9 cellular contexts compared by ENCODE assay signal in the genomic region with DNA sequence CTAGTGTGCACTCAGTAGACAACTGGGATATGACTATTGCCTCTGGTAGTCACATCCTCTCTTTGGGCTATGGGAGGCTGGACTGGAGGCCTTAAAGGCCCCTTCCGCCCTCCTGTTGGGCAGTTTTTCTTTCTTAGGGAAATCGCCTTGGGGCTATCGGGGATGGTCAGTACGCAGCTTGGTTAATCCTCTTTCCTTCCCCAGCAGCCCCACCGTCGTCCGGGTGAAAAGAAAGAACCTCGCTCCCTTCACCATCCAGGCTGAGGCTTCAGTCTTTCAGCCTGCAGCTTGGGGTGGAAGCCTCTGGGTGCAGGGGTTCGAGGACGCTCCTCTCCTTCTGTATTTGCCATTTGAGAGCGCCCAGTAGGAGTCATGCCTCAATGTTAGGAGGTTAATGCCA. TPM values are rescaled to one million over a fixed set of nuclear protein-coding genes. Genes with fewer than 3 reads are reported as not detected.
DNase-seq lines count a peak whose midpoint lies in the region; ATAC-seq and TF ChIP-seq lines count a peak whose summit lies in the region.
"Had no signal": no experiment of that assay in that cellular context is flagged by ENCODE, and none has a peak within 500 bp of the region (broad histone marks: within the 10 kb centered on the region; RNA-seq: fewer than 3 reads in every experiment).

No MANE protein-coding gene starts in this region.

- no peak for DNase-seq in activated T-cell treated with anti-CD3 and anti-CD28 coated beads, Interleukin-2, amount 50 U/mL, for 24 hours
- DNase-seq in activated T-cell treated with anti-CD3 and anti-CD28 coated beads for 4 hours (no peak), kidney epithelial cell (ENCODE audit: low read depth) (no peak), suprapubic skin (ENCODE audit: low spot score in 2 of 2) (no peak), NCI-H187 (lab: John Stamatoyannopoulos, UW) (no peak), MG63 (no peak)
- DNase-seq: NCI-H1694 treated with DMSO at 0.1 percent for 48 hours had no signal

- peak overlapping the region; percentile 98 for H3K4me3 Mint-ChIP-seq in activated T-cell treated with anti-CD3 and anti-CD28 coated beads, Interleukin-2, amount 50 U/mL, for 24 hours

- no peak for TF ChIP-seq POLR2A in suprapubic skin (IDR thresholded peaks at IDR 0.05)

- H3K9me3 Mint-ChIP-seq in activated T-cell treated with anti-CD3 and anti-CD28 coated beads, Interleukin-2, amount 50 U/mL, for 24 hours: no peaks in the 10 kb centered on the region

- 80% methylated on average over 11 of the region's 11 CpGs for WGBS in suprapubic skin

- no peaks in the 10 kb centered on the region for H3K27me3 ChIP-seq in kidney epithelial cell (ENCODE audit: control insufficient read depth, insufficient read depth, low read length)
- H3K27me3 ChIP-seq in suprapubic skin: no peaks in the 10 kb centered on the region
- no peaks in the 10 kb centered on the region for H3K27me3 ChIP-seq in MG63

- peak overlapping the region; percentile 82 for H3K4me3 ChIP-seq in kidney epithelial cell (ENCODE audit: low read depth, low read length)
- peak overlapping the region; percentile 88 for H3K4me3 ChIP-seq in suprapubic skin
- H3K4me3 ChIP-seq in MG63: no peak overlapping the region

- no peaks in the 10 kb centered on the region for H3K9me3 ChIP-seq in suprapubic skin
- H3K9me3 ChIP-seq in MG63: no peaks in the 10 kb centered on the region; the same call in 1 of the 2 replicates

- no peak for TF ChIP-seq CTCF in kidney epithelial cell (IDR thresholded peaks at IDR 0.05; ENCODE audit: insufficient read depth, low read length, poor library complexity, severe bottlenecking)
- no peak for TF ChIP-seq CTCF in suprapubic skin (IDR thresholded peaks at IDR 0.05)

- H3K27ac Mint-ChIP-seq in activated T-cell treated with anti-CD3 and anti-CD28 coated beads, Interleukin-2, amount 50 U/mL, for 24 hours: peak overlapping the region; percentile 96

- ATAC-seq in HG03439 (IDR thresholded peaks at IDR 0.05; ENCODE audit: unreplicated experiment): no peak

- H3K27ac ChIP-seq in angular gyrus (ENCODE audit: low read depth, low read length) (peak overlapping the region; percentile 67), suprapubic skin (peak overlapping the region; percentile 85)

- no peaks in the 10 kb centered on the region for H3K27me3 Mint-ChIP-seq in activated T-cell treated with anti-CD3 and anti-CD28 coated beads, Interleukin-2, amount 50 U/mL, for 24 hours

- TF ChIP-seq EP300 in suprapubic skin (IDR thresholded peaks at IDR 0.05): no peak

- peaks cover 40% of the 10 kb centered on the region for H3K36me3 Mint-ChIP-seq in activated T-cell treated with anti-CD3 and anti-CD28 coated beads, Interleukin-2, amount 50 U/mL, for 24 hours (ENCODE audit: low read depth)

- H3K4me1 Mint-ChIP-seq in activated T-cell treated with anti-CD3 and anti-CD28 coated beads, Interleukin-2, amount 50 U/mL, for 24 hours (ENCODE audit: low read depth): peaks cover 31% of the 10 kb centered on the region

- H3K36me3 ChIP-seq in kidney epithelial cell (ENCODE audit: control insufficient read depth, insufficient read depth, low read length): no peaks in the 10 kb centered on the region
- no peaks in the 10 kb centered on the region for H3K36me3 ChIP-seq in suprapubic skin
- no peaks in the 10 kb centered on the region for H3K36me3 ChIP-seq in MG63

- H3K4me1 ChIP-seq in suprapubic skin: peaks cover 42% of the 10 kb centered on the region

RNA-seq across cellular contexts. Expression of gene ST6GAL1, which starts 0.7 kb away (rescaled TPM):
- total RNA-seq in kidney epithelial cell: 40.3 and 44.7 TPM in 2 replicates
- total RNA-seq in suprapubic skin: 10 to 100 TPM; 23.9 to 42.2 (median 31.9) TPM
- 5.6 and 9.4 TPM in 2 replicates for total RNA-seq in MG63 (2014; rRNA removed; shearing (Covaris generic); ENCODE audit: low replicate concordance)
